8 cellular contexts compared by ENCODE assay signal in the genomic region with DNA sequence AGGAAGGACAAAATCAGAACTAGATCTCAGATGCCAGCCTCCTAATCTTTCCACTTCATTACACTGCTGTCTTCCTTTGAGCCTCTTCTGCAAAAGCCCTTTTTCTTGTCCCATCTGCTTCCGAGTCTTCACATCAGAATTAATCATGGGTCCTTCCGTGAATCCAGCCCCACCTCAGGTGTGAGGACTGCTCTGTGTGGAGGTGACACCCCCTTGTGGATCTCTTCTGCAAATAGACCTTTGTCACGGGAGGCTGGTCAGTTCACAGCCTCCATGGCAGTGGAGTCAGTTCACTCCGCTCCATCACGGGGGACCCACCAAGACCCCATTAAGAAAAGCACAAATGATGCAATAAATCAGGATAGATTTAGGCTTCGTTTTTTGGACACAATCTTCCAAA.
A peak's percentile ranks its signal among the peaks of the same experiment; 100 is the strongest.
DNase-seq lines count a peak whose midpoint lies in the region; ATAC-seq, FAIRE-seq and TF ChIP-seq lines count a peak whose summit lies in the region.
"Had no signal": no experiment of that assay in that cellular context is flagged by ENCODE, and none has a peak within 500 bp of the region (broad histone marks: within the 10 kb centered on the region; RNA-seq: fewer than 3 reads in every experiment).

No MANE protein-coding gene starts in this region.

- H3K4me1 ChIP-seq in H1 (replicated peaks in 1 of 4; ENCODE audit: control insufficient read depth in 3 of 4, insufficient read depth in 4 of 4, low read length in 3 of 4) (no peaks in the 10 kb centered on the region), neuronal stem cell (ENCODE audit: control insufficient read depth in 2 of 2, insufficient read depth in 1 of 2, low read depth in 1 of 2, low read length in 2 of 2) (no peaks in the 10 kb centered on the region)

- no peak for TF ChIP-seq EP300 in H1 (IDR thresholded peaks at IDR 0.05; ENCODE audit: borderline replicate concordance in 1 of 2, low read depth in 2 of 2, low read length in 2 of 2)

- H2BK120ac ChIP-seq in H1 (replicated peaks; ENCODE audit: low read depth, low read length) (no peak overlapping the region), neuronal stem cell (ENCODE audit: low read depth, low read length) (no peak overlapping the region)

- no peak overlapping the region for H3K27ac ChIP-seq in H1 (ENCODE audit: low read depth, low read length)
- H3K27ac ChIP-seq in neuronal stem cell (replicated peaks; ENCODE audit: low read length), result no peak overlapping the region
- H3K27ac ChIP-seq: KMS-11 had no signal

- H3K4me2 ChIP-seq in H1 (ENCODE audit: insufficient read depth in 1 of 2, low read depth in 2 of 2, low read length in 2 of 2) (no peak overlapping the region), neuronal stem cell (ENCODE audit: insufficient read depth, low read length, poor library complexity, severe bottlenecking) (no peak overlapping the region)
- H3K4me2 ChIP-seq: KMS-11 had no signal

- no peak overlapping the region; the same call in 1 of the 2 replicates for H3K18ac ChIP-seq in H1 (ENCODE audit: extremely low read depth, low read length)
- no peak overlapping the region for H3K18ac ChIP-seq in neuronal stem cell (ENCODE audit: low read length)

- H2BK15ac ChIP-seq in H1 (ENCODE audit: low read length), result no peak overlapping the region
- H2BK15ac ChIP-seq in neuronal stem cell (ENCODE audit: low read length), result no peak overlapping the region

- H3K79me1 ChIP-seq in H1 (ENCODE audit: low read depth, low read length) (no peaks in the 10 kb centered on the region), neuronal stem cell (ENCODE audit: low read depth, low read length) (no peaks in the 10 kb centered on the region)

- TF ChIP-seq RAD21 in H1 (IDR thresholded peaks at IDR 0.05 in 1 of 2, conservative IDR thresholded peaks at IDR 0.05 in 1 of 2; ENCODE audit: low read depth in 2 of 2, low read length in 2 of 2), result peak; percentile 74 to 81

- H4K91ac ChIP-seq in H1 (replicated peaks; ENCODE audit: insufficient read length, low read length) (no peak overlapping the region), neuronal stem cell (ENCODE audit: low read depth, low read length, poor library complexity) (no peak overlapping the region)

- H3K36me3 ChIP-seq in H1 (ENCODE audit: control insufficient read depth in 2 of 4, insufficient read depth in 4 of 4, low read length in 3 of 4) (no peaks in the 10 kb centered on the region), neuronal stem cell (replicated peaks in 1 of 2; ENCODE audit: control insufficient read depth in 2 of 2, insufficient read depth in 2 of 2, low read length in 2 of 2) (no peaks in the 10 kb centered on the region)

- no peak overlapping the region for H4K5ac ChIP-seq in H1 (ENCODE audit: insufficient read length, low read depth, low read length)

- no peak overlapping the region for H4K8ac ChIP-seq in H1 (ENCODE audit: extremely low read depth, insufficient read depth, low read length)
- H4K8ac ChIP-seq in neuronal stem cell (ENCODE audit: low read depth, low read length), result no peak overlapping the region

- H3K14ac ChIP-seq in H1 (ENCODE audit: insufficient read length), result no peak overlapping the region
- no peak overlapping the region for H3K14ac ChIP-seq in neuronal stem cell (ENCODE audit: low read length)

- no peak overlapping the region for H2BK5ac ChIP-seq in H1 (ENCODE audit: low read depth, low read length)
- H2BK5ac ChIP-seq in neuronal stem cell (ENCODE audit: low read length), result no peak overlapping the region

- no peak for TF ChIP-seq POLR2A in H1 (IDR thresholded peaks at IDR 0.05; ENCODE audit: control extremely low read depth in 1 of 2, low read depth in 2 of 2, low read length in 2 of 2)

- H3K23me2 ChIP-seq in H1 (ENCODE audit: low read depth, low read length), result no peaks in the 10 kb centered on the region

- H2AFZ ChIP-seq in H1 (ENCODE audit: low read length) (no peak overlapping the region), neuronal stem cell (ENCODE audit: low read length) (no peak overlapping the region)

- H3K27me3 ChIP-seq in H1 (replicated peaks in 1 of 4; ENCODE audit: control insufficient read depth in 3 of 4, extremely low read depth in 1 of 4, insufficient read depth in 3 of 4, low read length in 3 of 4) (no peaks in the 10 kb centered on the region), neuronal stem cell (ENCODE audit: control insufficient read depth in 3 of 3, insufficient read depth in 3 of 3, low read depth in 1 of 3, low read length in 3 of 3) (no peaks in the 10 kb centered on the region)

- H3K9ac ChIP-seq in H1 (replicated peaks in 1 of 4; ENCODE audit: extremely low read depth in 1 of 4, low read depth in 3 of 4, low read length in 3 of 4) (no peak overlapping the region), neuronal stem cell (ENCODE audit: low read depth, low read length, poor library complexity) (no peak overlapping the region)
- H3K9ac ChIP-seq: KMS-11 had no signal

- FAIRE-seq in H1 (lab: Jason Lieb, UNC), result peak; percentile 48

- no peak overlapping the region for H3K56ac ChIP-seq in H1 (replicated peaks; ENCODE audit: insufficient read length, low read depth, low read length)

- H2AK5ac ChIP-seq in H1 (ENCODE audit: low read depth, low read length) (no peak overlapping the region), neuronal stem cell (ENCODE audit: low read depth, low read length) (no peak overlapping the region)

- H3K9me3 ChIP-seq in H1 (ENCODE audit: insufficient read depth in 2 of 2, low read depth in 1 of 2, low read length in 1 of 2), result no peaks in the 10 kb centered on the region
- no peaks in the 10 kb centered on the region for H3K9me3 ChIP-seq in neuronal stem cell (replicated peaks in 1 of 2; ENCODE audit: control insufficient read depth in 2 of 2, insufficient read depth in 1 of 2, low read depth in 1 of 2, low read length in 2 of 2)

- H3K23ac ChIP-seq in H1 (ENCODE audit: insufficient read length), result no peak overlapping the region
- H3K23ac ChIP-seq in neuronal stem cell (ENCODE audit: low read depth, low read length, poor library complexity), result no peak overlapping the region

- no peaks in the 10 kb centered on the region for H4K20me1 ChIP-seq in H1 (replicated peaks in 1 of 2; ENCODE audit: control insufficient read depth in 1 of 2, insufficient read depth in 2 of 2, low read length in 2 of 2)

- TF ChIP-seq CTCF in GM12872 (IDR thresholded peaks at IDR 0.05; ENCODE audit: insufficient read depth, low read depth, low read length), result peak; percentile 41; the same call in 2 of the 3 replicates
- TF ChIP-seq CTCF in LNCaP clone FGC (IDR thresholded peaks at IDR 0.05; ENCODE audit: control insufficient read depth, extremely low read depth, insufficient read depth), result peak; percentile 25; the same call in 1 of the 2 replicates
- TF ChIP-seq CTCF in H1 (IDR thresholded peaks at IDR 0.05; ENCODE audit: control extremely low read depth in 1 of 3, insufficient read depth in 1 of 3, low read depth in 1 of 3, low read length in 3 of 3), result peak; percentile 46 to 63 (median 56)

- ATAC-seq in GM21515 (IDR thresholded peaks at IDR 0.05; ENCODE audit: unreplicated experiment), result no peak

- H3K4me3 ChIP-seq in LNCaP clone FGC (ENCODE audit: low read depth, low read length), result no peak overlapping the region
- H3K4me3 ChIP-seq in H1 (ENCODE audit: extremely low read depth in 1 of 4, insufficient read depth in 2 of 4, low read depth in 3 of 4, low read length in 4 of 4), result no peak overlapping the region
- no peak overlapping the region for H3K4me3 ChIP-seq in neuronal stem cell (ENCODE audit: low read length in 2 of 2)

- H2BK20ac ChIP-seq in H1 (ENCODE audit: low read length), result no peak overlapping the region

- H3K79me2 ChIP-seq in H1 (ENCODE audit: control insufficient read depth in 1 of 2, insufficient read depth in 2 of 2, low read length in 2 of 2), result no peaks in the 10 kb centered on the region

- H3K4ac ChIP-seq in H1 (replicated peaks; ENCODE audit: insufficient read length, low read depth, low read length) (no peak overlapping the region), neuronal stem cell (ENCODE audit: low read length) (no peak overlapping the region)

- DNase-seq in LNCaP clone FGC (ENCODE audit: low read depth), result no peak
- DNase-seq in H1 (ENCODE audit: low read depth in 1 of 2, low spot score in 2 of 2), result no peak
- peak; percentile 8 for DNase-seq in neuronal stem cell (ENCODE audit: low spot score)
- no peak for DNase-seq in occipital lobe (lab: John Stamatoyannopoulos, UW)
- no peak for DNase-seq in anterior cingulate cortex (lab: John Stamatoyannopoulos, UW)

- no peak overlapping the region for H2BK12ac ChIP-seq in H1 (ENCODE audit: low read depth, low read length)
- no peak overlapping the region for H2BK12ac ChIP-seq in neuronal stem cell (ENCODE audit: low read length)

- CTCF ChIA-PET in H1 (lab: Charles Lee; ENCODE audit: partially characterized antibody), result interaction anchor here (0.7 to 4.3 kb wide), 28 partner anchors 8 to 805 kb away, joined by 3 to 18 read pairs (median 4); no protein-coding TSS in a partner anchor

- 72% methylated on average over 6 of the region's 6 CpGs; no CpG with 5 or more reads in 1 of the 2 experiments for WGBS in H1 (ENCODE audit: extremely low coverage in 1 of 2, insufficient coverage in 1 of 2, insufficient read length in 1 of 2, insufficient replicate concordance in 2 of 2, low coverage in 1 of 2, low lambda C conversion rate in 2 of 2, missing lambda C conversion rate in 1 of 2), 2 experiments
- no CpG with 5 or more reads among the region's 6 CpGs for WGBS in neuronal stem cell (ENCODE audit: extremely low coverage in 2 of 2, insufficient read length in 2 of 2, insufficient replicate concordance in 1 of 2), 2 donors

- POLR2A ChIA-PET in H1 (lab: Charles Lee; ENCODE audit: partially characterized antibody), result interaction anchor here (1.1 to 1.2 kb wide), 2 partner anchors 9 to 52 kb away, joined by 3 read pairs; no protein-coding TSS in a partner anchor

TF ChIP-seq in H1, 55 proteins besides CTCF, POLR2A, EP300 and RAD21:
- no peak for TF ChIP-seq BACH1 (IDR thresholded peaks at IDR 0.05; ENCODE audit: low read length)
- TF ChIP-seq YY1 (IDR thresholded peaks at IDR 0.05; ENCODE audit: low read depth, low read length), result 0 out of 2 replicates have a peak, but pooled peaks have one; percentile 29
